8 cellular contexts compared by ENCODE assay signal in genomic region chr15:64682255-64682654, GRCh38.
"Had no signal": no experiment of that assay in that cellular context is flagged by ENCODE, and none has a peak within 500 bp of the region (broad histone marks: within the 10 kb centered on the region; RNA-seq: fewer than 3 reads in every experiment).

No MANE protein-coding gene starts in this region.

- H3K4me3 ChIP-seq: esophagus squamous epithelium, heart left ventricle, neural progenitor cell, transverse colon had no signal

- H3K27ac ChIP-seq: esophagus squamous epithelium, neural progenitor cell, transverse colon had no signal

- ATAC-seq: activated T-cell treated with anti-CD3 and anti-CD28 coated beads, Interleukin-2, amount 50 U/mL, for 72 hours had no signal

- H3K9me3 Mint-ChIP-seq: activated T-cell treated with anti-CD3 and anti-CD28 coated beads, Interleukin-2, amount 50 U/mL, for 72 hours; neural progenitor cell had no signal

- H3K36me3 ChIP-seq: neural progenitor cell had no signal

- H3K4me1 ChIP-seq: neural progenitor cell had no signal

- H3K27ac Mint-ChIP-seq: activated T-cell treated with anti-CD3 and anti-CD28 coated beads, Interleukin-2, amount 50 U/mL, for 72 hours; neural progenitor cell had no signal

- H3K9me3 ChIP-seq: esophagus squamous epithelium, heart left ventricle, transverse colon had no signal

- H3K27me3 ChIP-seq: esophagus squamous epithelium, heart left ventricle, neural progenitor cell, transverse colon had no signal

- H3K4me3 Mint-ChIP-seq: activated T-cell treated with anti-CD3 and anti-CD28 coated beads, Interleukin-2, amount 50 U/mL, for 72 hours; neural progenitor cell had no signal

- DNase-seq: activated CD4-positive, alpha-beta T cell treated with anti-CD3 and anti-CD28 coated beads, Interleukin-2, amount 50 U/mL, for 4 hours; activated CD4-positive, CD25-positive, alpha-beta regulatory T cell; activated T-cell treated with anti-CD3 and anti-CD28 coated beads, Interleukin-2, amount 50 U/mL, for 72 hours; esophagus squamous epithelium; foreskin fibroblast; heart left ventricle; transverse colon had no signal
